In the genomic region with DNA sequence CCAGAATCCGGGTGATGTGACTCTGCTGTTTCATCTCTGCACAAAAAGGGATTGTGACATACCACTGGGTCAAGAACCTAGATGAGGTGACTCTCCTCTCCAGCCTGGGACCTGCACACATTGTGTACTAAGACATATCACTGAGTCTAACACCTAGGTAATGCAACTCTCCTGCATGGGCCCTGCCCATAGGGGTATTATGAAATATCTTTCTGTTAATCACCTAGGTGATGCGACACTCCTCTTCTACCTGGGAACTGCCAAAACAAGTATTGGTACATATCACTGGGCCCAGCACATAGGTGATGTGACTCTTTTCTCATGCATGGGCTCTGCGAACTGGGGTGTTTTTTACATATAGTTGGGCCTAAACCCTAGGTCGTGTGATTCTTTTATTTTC, we compare ENCODE assay signal across 20 cellular contexts. TPM values are rescaled to one million over a fixed set of nuclear protein-coding genes. Genes with fewer than 3 reads are reported as not detected.
A peak's percentile ranks its signal among the peaks of the same experiment; 100 is the strongest.
DNase-seq lines count a peak whose midpoint lies in the region; ATAC-seq and TF ChIP-seq lines count a peak whose summit lies in the region.
"Had no signal": no experiment of that assay in that cellular context is flagged by ENCODE, and none has a peak within 500 bp of the region (broad histone marks: within the 10 kb centered on the region; RNA-seq: fewer than 3 reads in every experiment).

No MANE protein-coding gene starts in this region.

- no peaks in the 10 kb centered on the region for H3K79me2 ChIP-seq in trophoblast cell (ENCODE audit: control insufficient read depth, insufficient read depth, low read length, poor library complexity)

- H3K27ac Mint-ChIP-seq in MCF 10A (ENCODE audit: low read depth, unreplicated experiment) (peak overlapping the region; percentile 21), mesothelial cell of epicardium (no peak overlapping the region)
- H3K27ac Mint-ChIP-seq: B cell; CD8-positive, alpha-beta T cell; GM23338 had no signal

- H3K27me3 Mint-ChIP-seq in MCF 10A (ENCODE audit: insufficient read depth, unreplicated experiment): no peaks in the 10 kb centered on the region
- no peaks in the 10 kb centered on the region for H3K27me3 Mint-ChIP-seq in mesothelial cell of epicardium (ENCODE audit: low read depth)
- H3K27me3 Mint-ChIP-seq: B cell; CD4-positive, CD25-positive, alpha-beta regulatory T cell had no signal

- no peaks in the 10 kb centered on the region for H3K79me1 ChIP-seq in trophoblast cell (ENCODE audit: low read length)

- H3K36me3 Mint-ChIP-seq in MCF 10A (ENCODE audit: insufficient read depth, unreplicated experiment): peaks cover 76% of the 10 kb centered on the region
- peaks cover 59% of the 10 kb centered on the region for H3K36me3 Mint-ChIP-seq in mesothelial cell of epicardium

- H3K9me3 Mint-ChIP-seq in MCF 10A (ENCODE audit: unreplicated experiment): no peaks in the 10 kb centered on the region
- H3K9me3 Mint-ChIP-seq in mesothelial cell of epicardium: no peaks in the 10 kb centered on the region
- H3K9me3 Mint-ChIP-seq: CD8-positive, alpha-beta T cell; GM23338; H9 had no signal

- no peak overlapping the region for H3K4ac ChIP-seq in trophoblast cell (ENCODE audit: low read depth, low read length)

- H3K9ac ChIP-seq in trophoblast cell (ENCODE audit: low read length): no peak overlapping the region
- H3K9ac ChIP-seq: BLaER1 had no signal

- intact Hi-C loops in MCF 10A (cut with micrococcal nuclease): loop anchor here (10.0 kb wide), 1 partner anchor 93 kb away; no protein-coding TSS in a partner anchor
- intact Hi-C loops in breast epithelium (cut with DNase I; ENCODE audit: low total_unique reads): no loop called here

- H3K23ac ChIP-seq in trophoblast cell (ENCODE audit: low read length): no peak overlapping the region

- no peak overlapping the region for H3K18ac ChIP-seq in trophoblast cell (ENCODE audit: low read length)

- ATAC-seq in HG03108 (IDR thresholded peaks at IDR 0.05; ENCODE audit: unreplicated experiment): no peak
- ATAC-seq: CD8-positive, alpha-beta T cell; GM23338; HCT116 had no signal

- no peak overlapping the region for H4K91ac ChIP-seq in trophoblast cell (ENCODE audit: low read depth, low read length)

- POLR2A ChIA-PET in MCF 10A (lab: Yijun Ruan, JAX): interaction anchor here (1.2 kb wide), 1 partner anchor 18 kb away, joined by 4 read pairs; no protein-coding TSS in a partner anchor

- no peaks in the 10 kb centered on the region for H3K27me3 ChIP-seq in breast epithelium
- H3K27me3 ChIP-seq in trophoblast cell (ENCODE audit: insufficient read depth, low read length): no peaks in the 10 kb centered on the region
- H3K27me3 ChIP-seq: BLaER1 had no signal

- H2AK5ac ChIP-seq in trophoblast cell (ENCODE audit: low read length): no peak overlapping the region

- H3K36me3 ChIP-seq in breast epithelium (no peaks in the 10 kb centered on the region), trophoblast cell (ENCODE audit: control insufficient read depth in 1 of 2, insufficient read depth in 2 of 2, low read length in 2 of 2) (peaks cover 44 to 74% of the 10 kb centered on the region in 2 experiments)

- H3K14ac ChIP-seq in trophoblast cell (ENCODE audit: low read length): no peak overlapping the region

- CTCF ChIA-PET in MCF 10A (lab: Yijun Ruan, JAX): no interaction called here

- WGBS in trophoblast cell (ENCODE audit: extremely low coverage, insufficient coverage, insufficient read length): no CpG with 5 or more reads among the region's 4 CpGs

- no peak overlapping the region for H3K4me2 ChIP-seq in trophoblast cell (ENCODE audit: low read length)
- H3K4me2 ChIP-seq: BLaER1, GM23338 had no signal

- H3K27ac ChIP-seq in breast epithelium (no peak overlapping the region), epithelial cell of prostate (peak overlapping the region; percentile 31), trophoblast cell (ENCODE audit: low read depth, low read length) (no peak overlapping the region)
- H3K27ac ChIP-seq: 22Rv1, BLaER1, C4-2B had no signal

- no peak overlapping the region for H4K8ac ChIP-seq in trophoblast cell (ENCODE audit: low read depth, low read length)

- no peaks in the 10 kb centered on the region for H3K9me3 ChIP-seq in breast epithelium
- H3K9me3 ChIP-seq in trophoblast cell (ENCODE audit: insufficient read depth, low read depth, low read length): no peaks in the 10 kb centered on the region
- H3K9me3 ChIP-seq: BLaER1, Caco-2 had no signal

- TF ChIP-seq POLR2A in breast epithelium (IDR thresholded peaks at IDR 0.05): no peak

- BruUV-seq in MCF 10A (replicated peaks; lab: Mats Ljungman, UMichigan): no TSS peak

- H3K4me1 ChIP-seq in breast epithelium (no peaks in the 10 kb centered on the region), trophoblast cell (ENCODE audit: control insufficient read depth in 1 of 2, insufficient read depth in 2 of 2, low read length in 2 of 2) (no peaks in the 10 kb centered on the region)
- H3K4me1 ChIP-seq: BLaER1, Caco-2 had no signal

- H3K4me1 Mint-ChIP-seq in MCF 10A (ENCODE audit: insufficient read depth, unreplicated experiment) (peaks cover 32% of the 10 kb centered on the region), mesothelial cell of epicardium (no peaks in the 10 kb centered on the region)
- H3K4me1 Mint-ChIP-seq: B cell, GM23338, H9 had no signal

- no peak overlapping the region for H3K4me3 Mint-ChIP-seq in MCF 10A (ENCODE audit: unreplicated experiment)
- no peak overlapping the region for H3K4me3 Mint-ChIP-seq in mesothelial cell of epicardium
- H3K4me3 Mint-ChIP-seq: B cell; CD4-positive, CD25-positive, alpha-beta regulatory T cell; CD8-positive, alpha-beta T cell; GM23338 had no signal

- TF ChIP-seq CTCF in MCF 10A (IDR thresholded peaks at IDR 0.05; ENCODE audit: unreplicated experiment): no peak
- no peak for TF ChIP-seq CTCF in breast epithelium (IDR thresholded peaks at IDR 0.05)
- no peak for TF ChIP-seq CTCF in mesothelial cell of epicardium (IDR thresholded peaks at IDR 0.05; ENCODE audit: unreplicated experiment)

- DNase-seq in MCF 10A (ENCODE audit: unreplicated experiment): peak; percentile 33
- DNase-seq in breast epithelium (ENCODE audit: low spot score in 2 of 2): no peak
- no peak for DNase-seq in epithelial cell of prostate (ENCODE audit: low read depth, low spot score)
- DNase-seq in trophoblast cell: peak; percentile 91 to 96
- no peak for DNase-seq in activated naive CD4-positive, alpha-beta T cell treated with anti-CD3 and anti-CD28 coated beads, Interleukin-2, amount 50 U/mL, for 16 hours
- no peak for DNase-seq in NCI-H524 (lab: John Stamatoyannopoulos, UW)
- no peak for DNase-seq in mesothelial cell of epicardium (ENCODE audit: low spot score in 2 of 2, unreplicated experiment in 2 of 2)
- DNase-seq: Caco-2; CD4-positive, CD25-positive, alpha-beta regulatory T cell; CD8-positive, alpha-beta T cell; DMS153; DND-41; H9 had no signal

- H2BK5ac ChIP-seq in trophoblast cell (ENCODE audit: low read depth, low read length, poor library complexity): no peak overlapping the region

- no peak overlapping the region for H2AFZ ChIP-seq in trophoblast cell (ENCODE audit: insufficient read depth, low read length, poor library complexity)
- H2AFZ ChIP-seq: GM23338 had no signal

- no peak overlapping the region for H3K4me3 ChIP-seq in breast epithelium
- no peak overlapping the region for H3K4me3 ChIP-seq in trophoblast cell (ENCODE audit: low read depth, low read length)
- H3K4me3 ChIP-seq: BLaER1, GM23338 had no signal

- no peak overlapping the region for H2BK120ac ChIP-seq in trophoblast cell (ENCODE audit: insufficient read depth, low read length, poor library complexity)

- H4K12ac ChIP-seq in trophoblast cell (ENCODE audit: low read depth, low read length): no peak overlapping the region

- H2BK12ac ChIP-seq in trophoblast cell (ENCODE audit: low read length): no peak overlapping the region

RNA-seq across cellular contexts. Expression of gene ZNF254, which starts 35.5 kb away (rescaled TPM):
- total RNA-seq in MCF 10A (2022) (5.3 and 5.6 TPM in 2 replicates), breast epithelium (10 to 100 TPM; 19.4 to 48.9 (median 33.4) TPM), mesothelial cell of epicardium (33.9 to 35.7 TPM (median 35.5 TPM) in 3 replicates)
- 15.1 and 16.5 TPM in 2 replicates for polyA plus RNA-seq in trophoblast cell (2013)

Comparison
In these comparisons a context has a peak if more than half of its experiments do, and no peak if none do; other contexts are left out.
1. DNase-seq: peak in MCF 10A (single experiment) and trophoblast cell (2 of 2); none in breast epithelium (0 of 2), epithelial cell of prostate (single experiment), activated naive CD4-positive, alpha-beta T cell treated with anti-CD3 and anti-CD28 coated beads, Interleukin-2, amount 50 U/mL, for 16 hours (single experiment), NCI-H524 (0 of 2) and mesothelial cell of epicardium (0 of 2).